8 cellular contexts compared by ENCODE assay signal in genomic region chr11:6362868-6363678, GRCh38. TPM values are rescaled to one million over a fixed set of nuclear protein-coding genes. Genes with fewer than 3 reads are reported as not detected.
DNase-seq lines count a peak whose midpoint lies in the region; ATAC-seq and TF ChIP-seq lines count a peak whose summit lies in the region.

No MANE protein-coding gene starts in this region.

- intact Hi-C loops in ascending aorta (cut with DNase I), result loop anchor here (1.0 to 5.0 kb wide), 5 partner anchors 26 to 341 kb away; partner anchors contain the start of gene FHIP1B

- CTCF ChIA-PET in HEK293 (lab: Yijun Ruan, JAX), result interaction anchor here (0.5 to 5.5 kb wide), 79 partner anchors 10 to 1158 kb away, joined by 3 to 101 read pairs (median 4); partner anchors contain the start of genes CCKBR and CNGA4

- no peaks in the 10 kb centered on the region for H3K36me3 Mint-ChIP-seq in T-helper 17 cell (ENCODE audit: low read depth)

- no peaks in the 10 kb centered on the region for H4K20me1 ChIP-seq in hepatocyte (ENCODE audit: insufficient read depth, poor library complexity, severe bottlenecking)

- DNase-seq in GM12865 (ENCODE audit: low read depth), result peak; percentile 81
- DNase-seq in NB4 (ENCODE audit: low read depth), result peak; percentile 71
- peak; percentile 18 to 54 (median 26) for DNase-seq in T-helper 17 cell
- DNase-seq in ascending aorta (ENCODE audit: low spot score in 2 of 2), result peak; percentile 47 to 93
- DNase-seq in hepatocyte (ENCODE audit: low spot score), result peak; percentile 89
- peak; percentile 38 for DNase-seq in skeletal muscle cell (ENCODE audit: low read depth)
- no peak for DNase-seq in NCI-H1048 (lab: John Stamatoyannopoulos, UW)

- no peaks in the 10 kb centered on the region for H3K9me3 ChIP-seq in HEK293 (ENCODE audit: control insufficient read depth, insufficient read depth, low read depth, low read length)
- H3K9me3 ChIP-seq in T-helper 17 cell (ENCODE audit: control insufficient read depth, low read length, poor library complexity, severe bottlenecking), result no peaks in the 10 kb centered on the region
- no peaks in the 10 kb centered on the region for H3K9me3 ChIP-seq in ascending aorta
- H3K9me3 ChIP-seq in hepatocyte (ENCODE audit: low read depth), result no peaks in the 10 kb centered on the region

- no peaks in the 10 kb centered on the region for H3K79me2 ChIP-seq in hepatocyte

- no peaks in the 10 kb centered on the region for H3K9me2 ChIP-seq in hepatocyte (replicated peaks; ENCODE audit: insufficient read depth)

- POLR2A ChIA-PET in HEK293 (lab: Yijun Ruan, JAX), result interaction anchor here (0.7 kb wide), 1 partner anchor 320 kb away, joined by 3 read pairs; the partner anchor contains the start of gene MRPL17

- peak; percentile 90 for ATAC-seq in T-helper 17 cell

- no peak overlapping the region for H3K27ac Mint-ChIP-seq in T-helper 17 cell

- H3K4me3 ChIP-seq in GM12865 (ENCODE audit: low read depth, low read length) (no peak overlapping the region), HEK293 (ENCODE audit: low read depth, low read length) (no peak overlapping the region), NB4 (ENCODE audit: low read depth, low read length) (no peak overlapping the region), ascending aorta (peak overlapping the region in 1 of 2 donors; percentile 7), hepatocyte (no peak overlapping the region), skeletal muscle cell (ENCODE audit: low read depth, low read length) (no peak overlapping the region)

- no peak overlapping the region for H2AFZ ChIP-seq in hepatocyte

- peaks cover 6% of the 10 kb centered on the region for H3K4me1 Mint-ChIP-seq in T-helper 17 cell

- WGBS in hepatocyte (ENCODE audit: low lambda C conversion rate, missing lambda C conversion rate), result 61% methylated on average over 6 of the region's 6 CpGs

- H3K27me3 ChIP-seq in ascending aorta (no peaks in the 10 kb centered on the region), hepatocyte (no peaks in the 10 kb centered on the region)

- no peak overlapping the region for H3K27ac ChIP-seq in HEK293 (ENCODE audit: extremely low read depth, low read depth, low read length)
- H3K27ac ChIP-seq in ascending aorta, result peak overlapping the region; percentile 88 to 92
- no peak overlapping the region for H3K27ac ChIP-seq in hepatocyte

- no peak for TF ChIP-seq POLR2A in NB4 (IDR thresholded peaks at IDR 0.05; ENCODE audit: extremely low read depth, insufficient read length)

- H3K27me3 Mint-ChIP-seq in T-helper 17 cell, result no peaks in the 10 kb centered on the region

- no peak overlapping the region for H3K4me3 Mint-ChIP-seq in T-helper 17 cell

- H3K4me1 ChIP-seq in HEK293 (ENCODE audit: control insufficient read depth, insufficient read depth, low read length), result no peaks in the 10 kb centered on the region
- H3K4me1 ChIP-seq in ascending aorta, result peaks cover 9 to 18% of the 10 kb centered on the region in 2 donors
- H3K4me1 ChIP-seq in hepatocyte (ENCODE audit: insufficient read depth), result no peaks in the 10 kb centered on the region

- H3K4me2 ChIP-seq in hepatocyte, result no peak overlapping the region

- TF ChIP-seq CTCF in GM12865 (IDR thresholded peaks at IDR 0.05; ENCODE audit: insufficient read depth, low read depth, low read length, missing control alignments), result peak; percentile 95
- TF ChIP-seq CTCF in HEK293 (tag by site-specific recombination; IDR thresholded peaks at IDR 0.05), result peak; percentile 64
- TF ChIP-seq CTCF in NB4 (IDR thresholded peaks at IDR 0.05; ENCODE audit: low read depth, low read length), result peak; percentile 91
- TF ChIP-seq CTCF in ascending aorta (IDR thresholded peaks at IDR 0.05), result peak; percentile 80 to 93 (median 87)
- TF ChIP-seq CTCF in hepatocyte (IDR thresholded peaks at IDR 0.05; ENCODE audit: poor library complexity), result peak; percentile 88

- H3K36me3 ChIP-seq in HEK293 (ENCODE audit: control insufficient read depth in 2 of 2, insufficient read depth in 1 of 2, low read length in 2 of 2) (no peaks in the 10 kb centered on the region), ascending aorta (no peaks in the 10 kb centered on the region), hepatocyte (replicated peaks; ENCODE audit: insufficient read depth, low read depth) (no peaks in the 10 kb centered on the region)

TF ChIP-seq in HEK293, 187 proteins besides CTCF, POLR2A, EP300 and RAD21:
- peak; percentile 37; the same call in 1 of the 2 replicates for TF ChIP-seq GLIS1 (tag by site-specific recombination; IDR thresholded peaks at IDR 0.05)
- TF ChIP-seq KLF7 (tag by site-specific recombination; IDR thresholded peaks at IDR 0.05; ENCODE audit: borderline replicate concordance), result no peak
- peak; percentile 78 for TF ChIP-seq ZNF654 (tag by site-specific recombination; IDR thresholded peaks at IDR 0.05; ENCODE audit: low read depth)
TF ChIP-seq in HEK293: peak in this region for 2.

RNA-seq across cellular contexts. Expression of gene SMPD1, which starts 27.2 kb away (rescaled TPM):
- total RNA-seq in T-helper 17 cell (10 to 100 TPM; 25.3 to 32.9 TPM), ascending aorta (48.6 TPM), hepatocyte (65.2 and 70.0 TPM in 2 replicates)
- 61.7 and 63.0 TPM in 2 replicates for polyA plus RNA-seq in hepatocyte

RNA-seq across cellular contexts. Expression of gene CAVIN3, which starts 42.8 kb away (rescaled TPM):
- total RNA-seq in T-helper 17 cell (not detected), ascending aorta (596 TPM), hepatocyte (70.3 and 93.3 TPM in 2 replicates)
- polyA plus RNA-seq in hepatocyte, result 115 and 128 TPM in 2 replicates

RNA-seq across cellular contexts. Expression of gene APBB1, which starts 55.8 kb away (rescaled TPM):
- total RNA-seq in T-helper 17 cell (10 to 100 TPM; 60.0 to 63.3 TPM), ascending aorta (29.2 TPM), hepatocyte (33.0 and 38.3 TPM in 2 replicates)
- polyA plus RNA-seq in hepatocyte, result 41.5 and 48.7 TPM in 2 replicates

Comparison
In these comparisons a context has a peak if more than half of its experiments do, and no peak if none do; other contexts are left out.
1. H3K27ac ChIP-seq: peak in ascending aorta (2 of 2); none in HEK293 (single experiment) and hepatocyte (single experiment).
2. RNA of gene CAVIN3, which starts 42.8 kb away (total RNA-seq): 596 TPM in ascending aorta (single experiment) and 70.3 to 93.3 TPM in hepatocyte; not detected in T-helper 17 cell; every median in the first group is over 10 times any median in the second.
3. Peak in every context shown above with its lines, with median percentiles within 50 percentile points of each other: CTCF ChIP-seq.